In the genomic region with DNA sequence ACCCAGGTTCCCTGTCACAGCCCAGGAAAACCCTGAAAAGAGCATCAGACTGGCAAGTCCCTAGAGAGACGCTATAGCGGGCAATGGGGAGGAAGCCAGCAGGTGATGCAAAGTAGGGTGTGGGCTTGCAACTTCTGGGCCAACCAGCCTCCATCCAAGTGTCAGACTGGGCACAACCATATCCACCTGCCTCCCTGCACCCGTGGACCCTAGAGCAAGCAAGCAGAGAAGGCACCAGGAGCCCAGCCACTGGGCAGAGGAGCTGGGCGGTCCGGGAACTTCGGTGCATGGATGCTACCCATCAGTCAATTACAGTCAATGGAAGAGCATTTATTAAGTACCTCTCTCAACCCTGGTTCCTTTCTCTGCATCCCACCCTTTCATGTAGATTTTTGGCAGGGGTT, we compare ENCODE assay signal across 1 cellular context.
TF ChIP-seq lines count a peak whose summit lies in the region.

No MANE protein-coding gene starts in this region.

TF ChIP-seq in GM12878, 131 proteins besides CTCF, POLR2A, EP300 and RAD21 (continued from another document):
- TF ChIP-seq, protein P1, sequence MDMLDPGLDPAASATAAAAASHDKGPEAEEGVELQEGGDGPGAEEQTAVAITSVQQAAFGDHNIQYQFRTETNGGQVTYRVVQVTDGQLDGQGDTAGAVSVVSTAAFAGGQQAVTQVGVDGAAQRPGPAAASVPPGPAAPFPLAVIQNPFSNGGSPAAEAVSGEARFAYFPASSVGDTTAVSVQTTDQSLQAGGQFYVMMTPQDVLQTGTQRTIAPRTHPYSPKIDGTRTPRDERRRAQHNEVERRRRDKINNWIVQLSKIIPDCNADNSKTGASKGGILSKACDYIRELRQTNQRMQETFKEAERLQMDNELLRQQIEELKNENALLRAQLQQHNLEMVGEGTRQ (IDR thresholded peaks at IDR 0.05; ENCODE audit: borderline replicate concordance, low read depth, low read length), result no peak
- no peak for TF ChIP-seq PAX8 (IDR thresholded peaks at IDR 0.05)
- TF ChIP-seq MXI1 (IDR thresholded peaks at IDR 0.05; ENCODE audit: low read depth, low read length), result 0 out of 2 replicates have a peak, but pooled peaks have one; percentile 31
- no peak for TF ChIP-seq EGR1 (IDR thresholded peaks at IDR 0.05; ENCODE audit: borderline replicate concordance in 1 of 2, low read depth in 2 of 2, low read length in 2 of 2)
- no peak for TF ChIP-seq NBN (IDR thresholded peaks at IDR 0.05)
- TF ChIP-seq KAT2A (conservative IDR thresholded peaks at IDR 0.05; ENCODE audit: control insufficient read depth, low read depth, low read length), result no peak
- no peak for TF ChIP-seq CHD1 (IDR thresholded peaks at IDR 0.05; ENCODE audit: low read depth, low read length)
- TF ChIP-seq ASH2L (IDR thresholded peaks at IDR 0.05; ENCODE audit: borderline replicate concordance, low read depth), result no peak
